In the genomic region with DNA sequence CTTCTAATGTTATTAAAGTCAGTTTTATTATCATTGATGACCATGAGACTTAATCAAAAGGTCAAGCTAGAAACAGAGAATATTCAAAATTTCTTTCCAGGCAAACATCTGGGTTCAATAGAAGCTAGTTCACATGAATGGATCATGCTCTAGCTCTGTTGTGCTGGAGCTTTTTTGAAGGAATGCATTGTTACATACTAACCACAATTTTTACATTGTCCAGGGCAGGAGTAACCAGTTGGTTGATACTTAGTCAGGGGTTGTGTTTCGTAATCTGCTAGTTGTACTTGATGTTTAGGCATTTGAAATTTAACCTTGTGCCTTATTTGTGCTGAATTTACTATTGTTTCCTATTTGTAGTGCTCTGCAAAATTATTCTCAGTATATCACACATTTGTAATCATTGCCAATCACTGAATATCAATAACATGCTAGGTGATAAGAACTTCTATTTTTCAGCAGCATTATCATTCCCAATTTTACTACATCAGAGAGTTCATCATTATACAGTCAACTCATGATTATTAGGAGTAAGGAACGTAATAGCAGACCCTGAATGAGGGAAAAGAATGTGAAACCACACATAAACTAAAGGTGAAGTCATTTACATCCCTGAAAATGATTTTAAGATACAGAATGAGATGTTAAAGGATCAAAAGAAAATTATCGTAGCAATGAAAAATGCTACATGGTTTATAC, we compare ENCODE assay signal across 2 cellular contexts.
TF ChIP-seq lines count a peak whose summit lies in the region.

No MANE protein-coding gene starts in this region.

TF ChIP-seq in GM23338, 12 proteins besides CTCF, POLR2A, EP300 and RAD21:
- TF ChIP-seq CREB1 (CRISPR knock-in tag; IDR thresholded peaks at IDR 0.05; ENCODE audit: low read depth) (no peak), ZNF331 (CRISPR knock-in tag; IDR thresholded peaks at IDR 0.05; ENCODE audit: low read depth) (no peak), EZH2 (IDR thresholded peaks at IDR 0.05; ENCODE audit: low read depth, unreplicated experiment) (no peak)

TF ChIP-seq in SK-N-SH, 30 proteins besides CTCF, POLR2A, EP300 and RAD21:
- TF ChIP-seq, protein P1, sequence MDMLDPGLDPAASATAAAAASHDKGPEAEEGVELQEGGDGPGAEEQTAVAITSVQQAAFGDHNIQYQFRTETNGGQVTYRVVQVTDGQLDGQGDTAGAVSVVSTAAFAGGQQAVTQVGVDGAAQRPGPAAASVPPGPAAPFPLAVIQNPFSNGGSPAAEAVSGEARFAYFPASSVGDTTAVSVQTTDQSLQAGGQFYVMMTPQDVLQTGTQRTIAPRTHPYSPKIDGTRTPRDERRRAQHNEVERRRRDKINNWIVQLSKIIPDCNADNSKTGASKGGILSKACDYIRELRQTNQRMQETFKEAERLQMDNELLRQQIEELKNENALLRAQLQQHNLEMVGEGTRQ (IDR thresholded peaks at IDR 0.05; ENCODE audit: borderline replicate concordance, low read depth, low read length) = no peak
- TF ChIP-seq TEAD4 (IDR thresholded peaks at IDR 0.05; ENCODE audit: borderline replicate concordance, insufficient read depth) (peak; percentile 61; the same call in 1 of the 2 replicates), FOSL2 (IDR thresholded peaks at IDR 0.05; ENCODE audit: borderline replicate concordance, low read depth) (peak; percentile 54; the same call in 1 of the 2 replicates), SIN3A (IDR thresholded peaks at IDR 0.05; ENCODE audit: borderline replicate concordance, low read depth, low read length) (no peak), MXI1 (IDR thresholded peaks at IDR 0.05; ENCODE audit: low read depth, low read length) (no peak), RXRA (IDR thresholded peaks at IDR 0.05; ENCODE audit: borderline replicate concordance, low read depth) (peak; percentile 17; the same call in 1 of the 2 replicates), FOXJ3 (CRISPR knock-in tag; IDR thresholded peaks at IDR 0.05) (no peak), RCOR1 (IDR thresholded peaks at IDR 0.05; ENCODE audit: low read length) (no peak), POLR2AphosphoS5 (IDR thresholded peaks at IDR 0.05; ENCODE audit: low read depth, low read length) (peak; percentile 63; the same call in 1 of the 2 replicates), JUND (IDR thresholded peaks at IDR 0.05) (peak; percentile 22; the same call in 1 of the 2 replicates), TCF12 (IDR thresholded peaks at IDR 0.05) (peak; percentile 92), NRF1 (IDR thresholded peaks at IDR 0.05; ENCODE audit: low read depth, low read length) (no peak), MEF2A (IDR thresholded peaks at IDR 0.05; ENCODE audit: borderline replicate concordance, low read depth) (no peak), GABPA (IDR thresholded peaks at IDR 0.05; ENCODE audit: low read depth) (no peak), NFIC (IDR thresholded peaks at IDR 0.05; ENCODE audit: borderline replicate concordance) (peak; percentile 11; the same call in 1 of the 2 replicates), TAF1 (IDR thresholded peaks at IDR 0.05; ENCODE audit: borderline replicate concordance, low read depth, low read length) (no peak), RFX5 (IDR thresholded peaks at IDR 0.05; ENCODE audit: low read length) (no peak), EZH2phosphoT487 (IDR thresholded peaks at IDR 0.05; ENCODE audit: borderline replicate concordance, low read depth) (no peak), ELF1 (IDR thresholded peaks at IDR 0.05) (no peak)
- TF ChIP-seq, protein P2, sequence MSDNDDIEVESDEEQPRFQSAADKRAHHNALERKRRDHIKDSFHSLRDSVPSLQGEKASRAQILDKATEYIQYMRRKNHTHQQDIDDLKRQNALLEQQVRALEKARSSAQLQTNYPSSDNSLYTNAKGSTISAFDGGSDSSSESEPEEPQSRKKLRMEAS (IDR thresholded peaks at IDR 0.05; ENCODE audit: low read depth) = peak; percentile 21; the same call in 1 of the 2 replicates
